11 cellular contexts compared by ENCODE assay signal in the genomic region with DNA sequence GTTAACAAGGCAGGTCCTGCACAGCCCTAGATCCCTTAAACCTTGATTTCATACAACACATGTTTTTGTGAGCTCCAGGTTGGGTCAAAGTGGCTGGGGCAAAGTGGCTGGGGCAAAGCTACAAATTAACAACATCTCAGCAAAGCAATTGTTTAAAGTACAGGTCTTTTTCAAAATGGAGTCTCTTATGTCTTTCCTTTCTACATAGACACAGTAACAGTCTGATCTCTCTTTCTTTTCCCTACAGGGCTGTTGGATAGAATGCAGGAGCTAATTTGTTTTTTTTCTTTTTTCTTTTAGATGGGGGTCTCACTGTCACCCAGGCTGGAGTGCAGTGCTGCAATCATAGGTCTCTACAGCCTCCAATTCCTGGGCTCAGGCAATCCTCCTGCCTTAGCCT. TPM values are rescaled to one million over a fixed set of nuclear protein-coding genes. Genes with fewer than 3 reads are reported as not detected.
DNase-seq lines count a peak whose midpoint lies in the region; ATAC-seq and TF ChIP-seq lines count a peak whose summit lies in the region.
"Not testable (repeated sequence)": the region's sequence is repeated elsewhere in the genome, so short reads cannot be mapped to it uniquely, and the experiment has no call there.
"Had no signal": no experiment of that assay in that cellular context is flagged by ENCODE, and none has a peak within 500 bp of the region (broad histone marks: within the 10 kb centered on the region; RNA-seq: fewer than 3 reads in every experiment).

No MANE protein-coding gene starts in this region.

- TF ChIP-seq CTCF in adrenal gland (IDR thresholded peaks at IDR 0.05); heart right ventricle (IDR thresholded peaks at IDR 0.05); lower lobe of right lung (IDR thresholded peaks at IDR 0.05); suprapubic skin (IDR thresholded peaks at IDR 0.05): not testable (repeated sequence)

- H3K4me1 Mint-ChIP-seq in stimulated activated memory B cell treated with anti-CD40 and anti-IgM and Interleukin-4, amounts not matched to agents 10 μg/mL and 1 μg/mL and 100 μg/mL, for 72 hours: peaks cover 62% of the 10 kb centered on the region

- DNase-seq in adrenal gland; heart right ventricle; lower lobe of right lung; suprapubic skin (ENCODE audit: low spot score in 2 of 2): not testable (repeated sequence)

- not testable (repeated sequence) for TF ChIP-seq EP300 in suprapubic skin (IDR thresholded peaks at IDR 0.05)

- H3K27ac ChIP-seq in adrenal gland: peak overlapping the region in 4 of 5 donors; percentile 80 to 94 (median 84)
- peak overlapping the region; percentile 42 for H3K27ac ChIP-seq in duodenal mucosa (ENCODE audit: low read depth, low read length)
- H3K27ac ChIP-seq in heart right ventricle: peak overlapping the region in 9 of 10 donors; percentile 71 to 100 (median 94)
- peak overlapping the region; percentile 90 for H3K27ac ChIP-seq in lower lobe of right lung
- H3K27ac ChIP-seq in suprapubic skin: peak overlapping the region; percentile 47

- not testable (repeated sequence) for ATAC-seq in heart right ventricle; lower lobe of right lung; stimulated activated memory B cell treated with anti-CD40 and anti-IgM and Interleukin-4, amounts not matched to agents 10 μg/mL and 1 μg/mL and 100 μg/mL, for 72 hours

- H3K36me3 ChIP-seq in adrenal gland (replicated peaks in 1 of 2); duodenal mucosa (ENCODE audit: control insufficient read depth in 1 of 2, insufficient read depth in 2 of 2, low read length in 2 of 2); heart right ventricle; lower lobe of right lung; suprapubic skin: not testable (repeated sequence)

- H3K4me3 Mint-ChIP-seq in stimulated activated memory B cell treated with anti-CD40 and anti-IgM and Interleukin-4, amounts not matched to agents 10 μg/mL and 1 μg/mL and 100 μg/mL, for 72 hours: not testable (repeated sequence)

- TF ChIP-seq POLR2A in adrenal gland (IDR thresholded peaks at IDR 0.05); suprapubic skin (IDR thresholded peaks at IDR 0.05): not testable (repeated sequence)

- not testable (repeated sequence) for H3K4me3 ChIP-seq in adrenal gland; duodenal mucosa (ENCODE audit: low read depth in 1 of 2, low read length in 2 of 2); heart right ventricle; lower lobe of right lung; suprapubic skin

- H3K27me3 Mint-ChIP-seq in stimulated activated memory B cell treated with anti-CD40 and anti-IgM and Interleukin-4, amounts not matched to agents 10 μg/mL and 1 μg/mL and 100 μg/mL, for 72 hours: not testable (repeated sequence)

- H3K27ac Mint-ChIP-seq in stimulated activated memory B cell treated with anti-CD40 and anti-IgM and Interleukin-4, amounts not matched to agents 10 μg/mL and 1 μg/mL and 100 μg/mL, for 72 hours: peak overlapping the region; percentile 71

- H3K4me1 ChIP-seq in adrenal gland (replicated peaks in 1 of 2) (peaks cover 30 to 32% of the 10 kb centered on the region in 2 donors), duodenal mucosa (ENCODE audit: control insufficient read depth in 1 of 2, insufficient read depth in 2 of 2, low read length in 2 of 2) (peaks cover 35 to 38% of the 10 kb centered on the region in 2 donors), heart right ventricle (peaks cover 18 to 53% (median 36%) of the 10 kb centered on the region in 9 donors), lower lobe of right lung (peaks cover 57% of the 10 kb centered on the region), suprapubic skin (peaks cover 39% of the 10 kb centered on the region)

- not testable (repeated sequence) for H3K27me3 ChIP-seq in adrenal gland; duodenal mucosa (ENCODE audit: control insufficient read depth in 1 of 2, insufficient read depth in 2 of 2, low read length in 2 of 2); heart right ventricle; lower lobe of right lung (ENCODE audit: low read depth); suprapubic skin

- not testable (repeated sequence) for H3K9me3 Mint-ChIP-seq in stimulated activated memory B cell treated with anti-CD40 and anti-IgM and Interleukin-4, amounts not matched to agents 10 μg/mL and 1 μg/mL and 100 μg/mL, for 72 hours

- H3K9me3 ChIP-seq in adrenal gland (replicated peaks in 1 of 3); duodenal mucosa (ENCODE audit: control insufficient read depth in 1 of 2, low read length in 2 of 2); heart right ventricle; lower lobe of right lung; suprapubic skin: not testable (repeated sequence)

- not testable (repeated sequence) for H3K36me3 Mint-ChIP-seq in stimulated activated memory B cell treated with anti-CD40 and anti-IgM and Interleukin-4, amounts not matched to agents 10 μg/mL and 1 μg/mL and 100 μg/mL, for 72 hours

- intact Hi-C loops in adrenal gland (cut with DNase I): loop anchor here in 1 of 2 donors (5.0 to 10.0 kb wide), 2 partner anchors 83 to 85 kb away; no protein-coding TSS in a partner anchor
- intact Hi-C loops in heart right ventricle (cut with DNase I): loop anchor here in 4 of 10 donors (5.0 kb wide), 3 partner anchors 42 to 87 kb away; no protein-coding TSS in a partner anchor
- intact Hi-C loops in lower lobe of right lung (cut with DNase I): not testable (repeated sequence)

- not testable (repeated sequence) for H3K9ac ChIP-seq in duodenal mucosa (ENCODE audit: low read depth in 1 of 2, low read length in 2 of 2)

RNA-seq across cellular contexts. Expression of a gene that starts 11.6 kb away (rescaled TPM):
- total RNA-seq in adrenal gland: 1 to 10 TPM in 2 of 8 donors, under 1 TPM in 5, not detected in 1; 0.17 to 1.3 (median 0.39) TPM
- polyA plus RNA-seq in adrenal gland: under 1 TPM; 0.40 to 0.80 (median 0.68) TPM
- total RNA-seq in heart right ventricle: under 1 TPM in 5 of 10 donors, not detected in 5; 0.13 to 0.44 (median 0.23) TPM
- under 1 TPM; 0.04 to 0.15 TPM for polyA plus RNA-seq in heart right ventricle
- total RNA-seq in lower lobe of right lung: 0.24 TPM
- total RNA-seq in suprapubic skin: under 1 TPM in 1 of 4 donors, not detected in 3; 0.64 TPM
- total RNA-seq: Caco-2; CD8-positive, alpha-beta memory T cell; HT-29 had no signal
- polyA plus RNA-seq: AG04450, BJ had no signal

RNA-seq across cellular contexts. Expression of a gene that starts 46.8 kb away (rescaled TPM):
- 10 to 100 TPM in 7 of 8 donors, 1 to 10 TPM in 1; 6.5 to 48.1 (median 20.6) TPM for total RNA-seq in adrenal gland
- 10 to 100 TPM in 1 of 3 donors, 1 to 10 TPM in 2; 4.4 to 37.2 (median 7.9) TPM for polyA plus RNA-seq in adrenal gland
- 10 to 100 TPM in 3 of 10 donors, 1 to 10 TPM in 7; 5.1 to 50.8 (median 8.7) TPM for total RNA-seq in heart right ventricle
- polyA plus RNA-seq in heart right ventricle: 10 to 100 TPM in 1 of 2 donors, 1 to 10 TPM in 1; 2.1 to 25.3 TPM
- 119 TPM for total RNA-seq in lower lobe of right lung
- 10 to 100 TPM in 2 of 4 donors, 1 to 10 TPM in 2; 9.7 to 35.2 (median 18.5) TPM for total RNA-seq in suprapubic skin
- total RNA-seq: HT-29 had no signal
- polyA plus RNA-seq: BJ had no signal

Comparison
In these comparisons a context has a peak if more than half of its experiments do, and no peak if none do; other contexts are left out.
1. H3K27ac ChIP-seq: peak in every context shown above with its lines; median percentile 94 in heart right ventricle; 90 in lower lobe of right lung; 84 in adrenal gland; 47 in suprapubic skin; 42 in duodenal mucosa.